Comparison of ENCODE assay signal across 16 cellular contexts in the genomic region with DNA sequence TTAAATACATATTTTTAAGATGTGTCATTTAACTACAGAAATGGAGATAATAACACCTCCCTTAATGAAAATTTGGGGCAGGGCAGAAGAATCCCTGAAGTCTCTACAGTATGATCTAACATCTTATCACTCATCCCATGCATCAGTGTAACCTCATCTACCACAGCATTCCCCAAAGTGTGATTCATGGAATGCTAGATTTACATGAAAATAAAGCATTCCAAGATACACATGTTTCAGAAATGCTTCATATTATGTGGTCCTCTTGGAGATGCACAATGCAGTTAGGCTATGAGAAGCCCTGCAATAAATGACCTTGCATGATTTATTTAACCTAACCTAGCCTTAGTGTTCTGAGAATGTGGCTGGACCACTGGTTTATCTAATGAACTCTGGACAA.
DNase-seq lines count a peak whose midpoint lies in the region; FAIRE-seq and TF ChIP-seq lines count a peak whose summit lies in the region.
"Had no signal": no experiment of that assay in that cellular context is flagged by ENCODE, and none has a peak within 500 bp of the region (broad histone marks: within the 10 kb centered on the region; RNA-seq: fewer than 3 reads in every experiment).

No MANE protein-coding gene starts in this region.

- in situ Hi-C loops in astrocyte of the cerebellum (cut with HindIII; ENCODE audit: low sequenced_read_pairs): no loop called here

- no peak for FAIRE-seq in frontal cortex (lab: Jason Lieb, UNC)
- FAIRE-seq: islet of Langerhans had no signal

- intact Hi-C loops in tibial artery (cut with DNase I; ENCODE audit: low total_unique reads): no loop called here

- peaks cover 0 to 29% (median 0%) of the 10 kb centered on the region in 4 donors for H3K4me1 ChIP-seq in tibial artery
- H3K4me1 ChIP-seq: gastrocnemius medialis, spleen, suprapubic skin had no signal

- TF ChIP-seq CTCF in AG04450 (IDR thresholded peaks at IDR 0.05; ENCODE audit: low read depth, low read length): no peak
- no peak for TF ChIP-seq CTCF in astrocyte of the cerebellum (IDR thresholded peaks at IDR 0.05; ENCODE audit: low read depth, low read length, missing control alignments)
- TF ChIP-seq CTCF in tibial artery (IDR thresholded peaks at IDR 0.05): no peak

- CTCF ChIA-PET in AG04450 (lab: Charles Lee): interaction anchor here (1.4 to 4.8 kb wide), 3 partner anchors 26 to 343 kb away, joined by 5 to 35 read pairs (median 33); no protein-coding TSS in a partner anchor

- H3K27ac ChIP-seq in AG04450 (ENCODE audit: low read depth, low read length): no peak overlapping the region
- H3K27ac ChIP-seq in tibial artery: no peak overlapping the region
- H3K27ac ChIP-seq: coronary artery, gastrocnemius medialis, spleen, suprapubic skin, WERI-Rb-1 had no signal

- H3K27me3 ChIP-seq in AG04450 (ENCODE audit: control insufficient read depth, insufficient read depth, low read length) (no peaks in the 10 kb centered on the region), tibial artery (no peaks in the 10 kb centered on the region)
- H3K27me3 ChIP-seq: gastrocnemius medialis, spleen, suprapubic skin had no signal

- no peaks in the 10 kb centered on the region for H3K36me3 ChIP-seq in tibial artery
- H3K36me3 ChIP-seq: gastrocnemius medialis, spleen, suprapubic skin, WERI-Rb-1 had no signal

- DNase-seq in AG04450 (ENCODE audit: low read depth, low spot score): peak; percentile 65
- peak; percentile 86 for DNase-seq in HT1080 (ENCODE audit: low read depth)
- peak; percentile 80 for DNase-seq in astrocyte of the cerebellum (ENCODE audit: low read depth)
- DNase-seq in glomerular visceral epithelial cell (ENCODE audit: extremely low spot score): peak; percentile 87
- DNase-seq in frontal cortex (ENCODE audit: low spot score in 2 of 2): no peak
- no peak for DNase-seq in inferior parietal cortex (ENCODE audit: extremely low spot score)
- DNase-seq in stimulated activated CD4-positive, alpha-beta T cell treated with anti-CD3 and anti-CD28 coated beads, Interleukin-4, amount 100 ng/mL, for 1 hour: no peak
- DNase-seq in tibial artery: no peak
- DNase-seq: activated CD8-positive, alpha-beta memory T cell treated with anti-CD3 and anti-CD28 coated beads, Interleukin-2, amount 10 ng/mL, durations not matched to agents 7 days and 5 days; gastrocnemius medialis; midbrain; spleen; WERI-Rb-1 had no signal

- POLR2A ChIA-PET in AG04450 (lab: Yijun Ruan, JAX): no interaction called here

- H3K9me3 ChIP-seq in AG04450 (ENCODE audit: control insufficient read depth, insufficient read depth, low read length) (no peaks in the 10 kb centered on the region), tibial artery (no peaks in the 10 kb centered on the region)
- H3K9me3 ChIP-seq: gastrocnemius medialis, spleen, suprapubic skin had no signal

- H3K4me3 ChIP-seq in AG04450 (ENCODE audit: low read depth, low read length): no peak overlapping the region
- H3K4me3 ChIP-seq in astrocyte of the cerebellum (ENCODE audit: low read depth, low read length): no peak overlapping the region
- no peak overlapping the region for H3K4me3 ChIP-seq in tibial artery
- H3K4me3 ChIP-seq: coronary artery, gastrocnemius medialis, spleen, suprapubic skin had no signal

Comparison
In these comparisons a context has a peak if more than half of its experiments do, and no peak if none do; other contexts are left out.
1. DNase-seq: peak in AG04450 (single experiment), HT1080 (single experiment), astrocyte of the cerebellum (single experiment) and glomerular visceral epithelial cell (single experiment); none in frontal cortex (0 of 2), inferior parietal cortex (single experiment), stimulated activated CD4-positive, alpha-beta T cell treated with anti-CD3 and anti-CD28 coated beads, Interleukin-4, amount 100 ng/mL, for 1 hour (single experiment) and tibial artery (0 of 2).